11 cellular contexts compared by ENCODE assay signal in genomic region chr2:133504566-133505505, GRCh38.
DNase-seq lines count a peak whose midpoint lies in the region; ATAC-seq, FAIRE-seq and TF ChIP-seq lines count a peak whose summit lies in the region.
"Had no signal": no experiment of that assay in that cellular context is flagged by ENCODE, and none has a peak within 500 bp of the region (broad histone marks: within the 10 kb centered on the region; RNA-seq: fewer than 3 reads in every experiment).

No MANE protein-coding gene starts in this region.

- DNase-seq in HS-27A (ENCODE audit: low read depth), result peak; percentile 65
- peak; percentile 76 for DNase-seq in astrocyte of the cerebellum (ENCODE audit: low read depth)
- peak; percentile 66 for DNase-seq in left cardiac atrium
- peak; percentile 63 for DNase-seq in sciatic nerve (ENCODE audit: low spot score)
- no peak for DNase-seq in suprapubic skin (ENCODE audit: low spot score in 2 of 2)
- no peak for DNase-seq in GM12891 (ENCODE audit: insufficient read length, low spot score)
- no peak for DNase-seq in T-helper 17 cell
- DNase-seq: activated T-cell treated with anti-CD3 and anti-CD28 coated beads, Interleukin-2, amount 50 U/mL, for 72 hours; NCI-H446 treated with DMSO at 0.1 percent for 48 hours had no signal

- TF ChIP-seq CTCF in astrocyte of the cerebellum (IDR thresholded peaks at IDR 0.05; ENCODE audit: low read depth, low read length, missing control alignments) (no peak), suprapubic skin (IDR thresholded peaks at IDR 0.05) (no peak)

- peaks cover 14% of the 10 kb centered on the region for H3K27me3 Mint-ChIP-seq in T-helper 17 cell

- no peak overlapping the region for H3K4me3 ChIP-seq in astrocyte of the cerebellum (ENCODE audit: low read depth, low read length)
- H3K4me3 ChIP-seq in suprapubic skin, result no peak overlapping the region

- no peaks in the 10 kb centered on the region for H3K36me3 Mint-ChIP-seq in T-helper 17 cell (ENCODE audit: low read depth)
- H3K36me3 Mint-ChIP-seq: memory B cell had no signal

- in situ Hi-C loops in astrocyte of the cerebellum (cut with HindIII; ENCODE audit: low sequenced_read_pairs), result no loop called here

- no peak overlapping the region for H3K4me3 Mint-ChIP-seq in T-helper 17 cell
- H3K4me3 Mint-ChIP-seq: activated T-cell treated with anti-CD3 and anti-CD28 coated beads, Interleukin-2, amount 50 U/mL, for 72 hours; memory B cell had no signal

- no peaks in the 10 kb centered on the region for H3K36me3 ChIP-seq in suprapubic skin

- intact Hi-C loops in left cardiac atrium (cut with DNase I), result no loop called here
- intact Hi-C loops in sciatic nerve (cut with DNase I), result no loop called here

- 57% methylated on average over 4 of the region's 4 CpGs for WGBS in suprapubic skin

- peak; percentile 24 to 33 for ATAC-seq in left cardiac atrium
- ATAC-seq in sciatic nerve, result peak; percentile 46
- ATAC-seq in HG03175 (IDR thresholded peaks at IDR 0.05; ENCODE audit: unreplicated experiment), result no peak
- no peak for ATAC-seq in T-helper 17 cell
- ATAC-seq: activated T-cell treated with anti-CD3 and anti-CD28 coated beads, Interleukin-2, amount 50 U/mL, for 72 hours had no signal

- H3K4me1 Mint-ChIP-seq in T-helper 17 cell, result no peaks in the 10 kb centered on the region
- H3K4me1 Mint-ChIP-seq: memory B cell had no signal

- H3K27me3 ChIP-seq in suprapubic skin, result no peaks in the 10 kb centered on the region

- no peak for TF ChIP-seq POLR2A in suprapubic skin (IDR thresholded peaks at IDR 0.05)
- no peak for TF ChIP-seq POLR2A in GM12891 (IDR thresholded peaks at IDR 0.05; ENCODE audit: low read depth, low read length)

- no peak overlapping the region for H3K27ac ChIP-seq in suprapubic skin

- H3K27ac Mint-ChIP-seq in T-helper 17 cell, result no peak overlapping the region
- H3K27ac Mint-ChIP-seq: activated T-cell treated with anti-CD3 and anti-CD28 coated beads, Interleukin-2, amount 50 U/mL, for 72 hours; memory B cell had no signal

- FAIRE-seq in GM12891 (lab: Jason Lieb, UNC), result no peak

- peaks cover 9% of the 10 kb centered on the region for H3K4me1 ChIP-seq in suprapubic skin

- no peak for TF ChIP-seq EP300 in suprapubic skin (IDR thresholded peaks at IDR 0.05)

- H3K9me3 ChIP-seq in suprapubic skin (no peaks in the 10 kb centered on the region), T-helper 17 cell (ENCODE audit: control insufficient read depth, low read length, poor library complexity, severe bottlenecking) (no peaks in the 10 kb centered on the region)

TF ChIP-seq in GM12891, 5 proteins besides CTCF, POLR2A, EP300 and RAD21:
- TF ChIP-seq POU2F2 (IDR thresholded peaks at IDR 0.05; ENCODE audit: low read depth, low read length) (no peak), PAX5 (IDR thresholded peaks at IDR 0.05; ENCODE audit: insufficient read depth, low read length, severe bottlenecking) (no peak), POLR2AphosphoS5 (IDR thresholded peaks at IDR 0.05; ENCODE audit: low read depth, low read length) (no peak), TAF1 (IDR thresholded peaks at IDR 0.05; ENCODE audit: low read depth, low read length) (no peak), SPI1 (IDR thresholded peaks at IDR 0.05; ENCODE audit: low read depth, low read length) (no peak)
TF ChIP-seq in GM12891: peak in this region for 0.

Comparison
In these comparisons a context has a peak if more than half of its experiments do, and no peak if none do; other contexts are left out.
1. DNase-seq: peak in HS-27A (single experiment), astrocyte of the cerebellum (single experiment), left cardiac atrium (single experiment) and sciatic nerve (single experiment); none in suprapubic skin (0 of 2), GM12891 (single experiment) and T-helper 17 cell (0 of 3).
2. ATAC-seq: peak in left cardiac atrium (2 of 2) and sciatic nerve (single experiment); none in HG03175 (single experiment) and T-helper 17 cell (single experiment).